In the genomic region with DNA sequence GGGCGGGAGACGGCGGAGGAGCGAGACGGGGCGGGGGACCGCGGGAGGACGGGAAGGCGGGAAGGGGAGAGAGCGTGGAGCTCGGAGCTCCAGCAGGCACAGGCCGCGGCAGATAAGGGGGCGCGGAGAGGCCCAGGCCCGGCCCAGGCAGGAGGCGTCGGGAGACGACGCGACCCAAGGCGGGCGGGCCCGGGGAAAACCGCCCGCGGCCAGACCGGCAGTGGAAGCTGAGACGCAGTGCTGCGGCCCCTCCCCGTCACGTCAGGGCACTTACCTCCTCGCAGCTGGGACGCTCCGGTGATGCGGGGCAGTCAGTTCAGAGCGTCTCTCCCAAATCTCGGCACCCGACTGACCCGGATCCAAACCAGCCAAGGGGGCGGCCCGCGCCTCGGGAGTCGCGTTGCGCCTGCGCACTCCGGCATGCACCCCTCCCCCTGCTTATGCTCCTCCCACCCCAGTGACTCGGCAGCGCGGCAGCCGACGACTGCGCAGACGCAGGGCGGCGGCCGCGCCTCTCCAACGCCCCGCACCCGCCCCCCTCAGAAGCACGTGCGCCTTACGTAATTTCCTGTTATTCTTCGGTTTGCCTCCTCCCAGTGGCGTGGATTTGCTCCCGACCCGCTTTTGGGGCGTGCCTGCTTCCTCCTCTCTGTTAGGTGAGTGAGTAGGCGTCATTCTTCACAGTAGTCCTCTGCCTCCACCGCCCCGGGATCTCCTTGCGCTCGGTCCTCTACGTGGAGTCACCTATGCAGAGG, we compare ENCODE assay signal across 1 cellular context.
TF ChIP-seq lines count a peak whose summit lies in the region.

Gene OSER1 (minus strand): TSS at position 350 of the 755 bp plus-strand sequence. CDS start 3,814 bp downstream, outside the sequence.

TF ChIP-seq in K562, 482 proteins besides CTCF, POLR2A, EP300 and RAD21 (continued from another document and continues in another):
- TF ChIP-seq ZNF324 (CRISPR knock-in tag; IDR thresholded peaks at IDR 0.05) (no peak), PRDM10 (IDR thresholded peaks at IDR 0.05; ENCODE audit: partially characterized antibody) (peak; percentile 6), ESRRA (IDR thresholded peaks at IDR 0.05; ENCODE audit: borderline replicate concordance, low read depth) (0 out of 2 replicates have a peak, but pooled peaks have one; percentile 12), ZNF12 (CRISPR knock-in tag; IDR thresholded peaks at IDR 0.05) (peak; percentile 56; the same call in 1 of the 2 replicates), RBM14 (IDR thresholded peaks at IDR 0.05; ENCODE audit: borderline replicate concordance, insufficient read depth, low read depth, low read length) (no peak), TARDBP (IDR thresholded peaks at IDR 0.05) (peak; percentile 92), ZNF551 (CRISPR knock-in tag; IDR thresholded peaks at IDR 0.05) (no peak), RBM15 (IDR thresholded peaks at IDR 0.05; ENCODE audit: insufficient read depth, low read length) (no peak), CREB3 (tag; conservative IDR thresholded peaks at IDR 0.05; ENCODE audit: low read depth) (no peak), FIP1L1 (IDR thresholded peaks at IDR 0.05; ENCODE audit: low read depth, low read length, poor library complexity, severe bottlenecking) (peak; percentile 70), SRSF7 (optimal IDR thresholded peaks at IDR 0.05; ENCODE audit: low read depth, low read length) (no peak), ZKSCAN1 (IDR thresholded peaks at IDR 0.05; ENCODE audit: low read depth, low read length) (no peak), ZNF644 (tag; IDR thresholded peaks at IDR 0.05; ENCODE audit: low read depth) (no peak), PCBP2 (IDR thresholded peaks at IDR 0.05; ENCODE audit: low read depth, low read length, poor library complexity, severe bottlenecking) (no peak), PTBP1 (IDR thresholded peaks at IDR 0.05; ENCODE audit: low read depth, low read length) (no peak), MTA2 (IDR thresholded peaks at IDR 0.05; ENCODE audit: low read depth) (no peak), NCOA6 (IDR thresholded peaks at IDR 0.05) (no peak), KDM5B (IDR thresholded peaks at IDR 0.05; ENCODE audit: insufficient replicate concordance, low read depth, low read length) (peak; percentile 82), TEAD2 (tag; IDR thresholded peaks at IDR 0.05) (no peak), ZKSCAN3 (CRISPR knock-in tag; IDR thresholded peaks at IDR 0.05) (no peak), TGIF2 (CRISPR knock-in tag; IDR thresholded peaks at IDR 0.05) (no peak), ZNF232 (CRISPR knock-in tag; IDR thresholded peaks at IDR 0.05) (no peak), ETV1 (tag; conservative IDR thresholded peaks at IDR 0.05; ENCODE audit: low read depth) (peak; percentile 71), TOE1 (IDR thresholded peaks at IDR 0.05; ENCODE audit: borderline replicate concordance) (no peak), TOE1 (CRISPR knock-in tag; IDR thresholded peaks at IDR 0.05; ENCODE audit: borderline replicate concordance, low read depth) (no peak; the same call in 1 of the 2 replicates), HDAC2 (IDR thresholded peaks at IDR 0.05) (no peak), BRF2 (IDR thresholded peaks at IDR 0.05; ENCODE audit: borderline replicate concordance, insufficient read depth, insufficient read length) (no peak), MYNN (IDR thresholded peaks at IDR 0.05) (peak; percentile 31; the same call in 1 of the 2 replicates), MYNN (CRISPR knock-in tag; IDR thresholded peaks at IDR 0.05) (no peak), NBN (IDR thresholded peaks at IDR 0.05; ENCODE audit: low read depth) (no peak), NFE2 (IDR thresholded peaks at IDR 0.05; ENCODE audit: low read depth) (peak; percentile 90), NFIC (IDR thresholded peaks at IDR 0.05) (no peak), SAFB2 (IDR thresholded peaks at IDR 0.05; ENCODE audit: borderline replicate concordance, low read depth, low read length, severe bottlenecking) (no peak), NELFE (IDR thresholded peaks at IDR 0.05; ENCODE audit: insufficient read depth, insufficient read length) (no peak), SRSF3 (IDR thresholded peaks at IDR 0.05; ENCODE audit: insufficient read depth, low read length) (no peak)
- TF ChIP-seq, protein P1, sequence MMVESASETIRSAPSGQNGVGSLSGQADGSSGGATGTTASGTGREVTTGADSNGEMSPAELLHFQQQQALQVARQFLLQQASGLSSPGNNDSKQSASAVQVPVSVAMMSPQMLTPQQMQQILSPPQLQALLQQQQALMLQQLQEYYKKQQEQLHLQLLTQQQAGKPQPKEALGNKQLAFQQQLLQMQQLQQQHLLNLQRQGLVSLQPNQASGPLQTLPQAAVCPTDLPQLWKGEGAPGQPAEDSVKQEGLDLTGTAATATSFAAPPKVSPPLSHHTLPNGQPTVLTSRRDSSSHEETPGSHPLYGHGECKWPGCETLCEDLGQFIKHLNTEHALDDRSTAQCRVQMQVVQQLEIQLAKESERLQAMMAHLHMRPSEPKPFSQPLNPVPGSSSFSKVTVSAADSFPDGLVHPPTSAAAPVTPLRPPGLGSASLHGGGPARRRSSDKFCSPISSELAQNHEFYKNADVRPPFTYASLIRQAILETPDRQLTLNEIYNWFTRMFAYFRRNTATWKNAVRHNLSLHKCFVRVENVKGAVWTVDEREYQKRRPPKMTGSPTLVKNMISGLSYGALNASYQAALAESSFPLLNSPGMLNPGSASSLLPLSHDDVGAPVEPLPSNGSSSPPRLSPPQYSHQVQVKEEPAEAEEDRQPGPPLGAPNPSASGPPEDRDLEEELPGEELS (CRISPR knock-in tag; IDR thresholded peaks at IDR 0.05; ENCODE audit: borderline replicate concordance) = no peak
- TF ChIP-seq, protein P2, sequence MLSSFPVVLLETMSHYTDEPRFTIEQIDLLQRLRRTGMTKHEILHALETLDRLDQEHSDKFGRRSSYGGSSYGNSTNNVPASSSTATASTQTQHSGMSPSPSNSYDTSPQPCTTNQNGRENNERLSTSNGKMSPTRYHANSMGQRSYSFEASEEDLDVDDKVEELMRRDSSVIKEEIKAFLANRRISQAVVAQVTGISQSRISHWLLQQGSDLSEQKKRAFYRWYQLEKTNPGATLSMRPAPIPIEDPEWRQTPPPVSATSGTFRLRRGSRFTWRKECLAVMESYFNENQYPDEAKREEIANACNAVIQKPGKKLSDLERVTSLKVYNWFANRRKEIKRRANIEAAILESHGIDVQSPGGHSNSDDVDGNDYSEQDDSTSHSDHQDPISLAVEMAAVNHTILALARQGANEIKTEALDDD (IDR thresholded peaks at IDR 0.05) = no peak
- TF ChIP-seq, protein P3, sequence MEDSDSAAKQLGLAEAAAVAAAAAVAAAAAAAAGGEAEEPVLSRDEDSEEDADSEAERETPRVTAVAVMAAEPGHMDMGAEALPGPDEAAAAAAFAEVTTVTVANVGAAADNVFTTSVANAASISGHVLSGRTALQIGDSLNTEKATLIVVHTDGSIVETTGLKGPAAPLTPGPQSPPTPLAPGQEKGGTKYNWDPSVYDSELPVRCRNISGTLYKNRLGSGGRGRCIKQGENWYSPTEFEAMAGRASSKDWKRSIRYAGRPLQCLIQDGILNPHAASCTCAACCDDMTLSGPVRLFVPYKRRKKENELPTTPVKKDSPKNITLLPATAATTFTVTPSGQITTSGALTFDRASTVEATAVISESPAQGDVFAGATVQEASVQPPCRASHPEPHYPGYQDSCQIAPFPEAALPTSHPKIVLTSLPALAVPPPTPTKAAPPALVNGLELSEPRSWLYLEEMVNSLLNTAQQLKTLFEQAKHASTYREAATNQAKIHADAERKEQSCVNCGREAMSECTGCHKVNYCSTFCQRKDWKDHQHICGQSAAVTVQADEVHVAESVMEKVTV (CRISPR knock-in tag; IDR thresholded peaks at IDR 0.05) = no peak
- TF ChIP-seq, protein P4, sequence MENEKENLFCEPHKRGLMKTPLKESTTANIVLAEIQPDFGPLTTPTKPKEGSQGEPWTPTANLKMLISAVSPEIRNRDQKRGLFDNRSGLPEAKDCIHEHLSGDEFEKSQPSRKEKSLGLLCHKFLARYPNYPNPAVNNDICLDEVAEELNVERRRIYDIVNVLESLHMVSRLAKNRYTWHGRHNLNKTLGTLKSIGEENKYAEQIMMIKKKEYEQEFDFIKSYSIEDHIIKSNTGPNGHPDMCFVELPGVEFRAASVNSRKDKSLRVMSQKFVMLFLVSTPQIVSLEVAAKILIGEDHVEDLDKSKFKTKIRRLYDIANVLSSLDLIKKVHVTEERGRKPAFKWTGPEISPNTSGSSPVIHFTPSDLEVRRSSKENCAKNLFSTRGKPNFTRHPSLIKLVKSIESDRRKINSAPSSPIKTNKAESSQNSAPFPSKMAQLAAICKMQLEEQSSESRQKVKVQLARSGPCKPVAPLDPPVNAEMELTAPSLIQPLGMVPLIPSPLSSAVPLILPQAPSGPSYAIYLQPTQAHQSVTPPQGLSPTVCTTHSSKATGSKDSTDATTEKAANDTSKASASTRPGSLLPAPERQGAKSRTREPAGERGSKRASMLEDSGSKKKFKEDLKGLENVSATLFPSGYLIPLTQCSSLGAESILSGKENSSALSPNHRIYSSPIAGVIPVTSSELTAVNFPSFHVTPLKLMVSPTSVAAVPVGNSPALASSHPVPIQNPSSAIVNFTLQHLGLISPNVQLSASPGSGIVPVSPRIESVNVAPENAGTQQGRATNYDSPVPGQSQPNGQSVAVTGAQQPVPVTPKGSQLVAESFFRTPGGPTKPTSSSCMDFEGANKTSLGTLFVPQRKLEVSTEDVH (IDR thresholded peaks at IDR 0.05; ENCODE audit: low read depth, partially characterized antibody) = no peak
- TF ChIP-seq, protein P5, sequence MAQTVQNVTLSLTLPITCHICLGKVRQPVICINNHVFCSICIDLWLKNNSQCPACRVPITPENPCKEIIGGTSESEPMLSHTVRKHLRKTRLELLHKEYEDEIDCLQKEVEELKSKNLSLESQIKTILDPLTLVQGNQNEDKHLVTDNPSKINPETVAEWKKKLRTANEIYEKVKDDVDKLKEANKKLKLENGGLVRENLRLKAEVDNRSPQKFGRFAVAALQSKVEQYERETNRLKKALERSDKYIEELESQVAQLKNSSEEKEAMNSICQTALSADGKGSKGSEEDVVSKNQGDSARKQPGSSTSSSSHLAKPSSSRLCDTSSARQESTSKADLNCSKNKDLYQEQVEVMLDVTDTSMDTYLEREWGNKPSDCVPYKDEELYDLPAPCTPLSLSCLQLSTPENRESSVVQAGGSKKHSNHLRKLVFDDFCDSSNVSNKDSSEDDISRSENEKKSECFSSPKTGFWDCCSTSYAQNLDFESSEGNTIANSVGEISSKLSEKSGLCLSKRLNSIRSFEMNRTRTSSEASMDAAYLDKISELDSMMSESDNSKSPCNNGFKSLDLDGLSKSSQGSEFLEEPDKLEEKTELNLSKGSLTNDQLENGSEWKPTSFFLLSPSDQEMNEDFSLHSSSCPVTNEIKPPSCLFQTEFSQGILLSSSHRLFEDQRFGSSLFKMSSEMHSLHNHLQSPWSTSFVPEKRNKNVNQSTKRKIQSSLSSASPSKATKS (CRISPR knock-in tag; IDR thresholded peaks at IDR 0.05) = no peak
- TF ChIP-seq, protein P6, sequence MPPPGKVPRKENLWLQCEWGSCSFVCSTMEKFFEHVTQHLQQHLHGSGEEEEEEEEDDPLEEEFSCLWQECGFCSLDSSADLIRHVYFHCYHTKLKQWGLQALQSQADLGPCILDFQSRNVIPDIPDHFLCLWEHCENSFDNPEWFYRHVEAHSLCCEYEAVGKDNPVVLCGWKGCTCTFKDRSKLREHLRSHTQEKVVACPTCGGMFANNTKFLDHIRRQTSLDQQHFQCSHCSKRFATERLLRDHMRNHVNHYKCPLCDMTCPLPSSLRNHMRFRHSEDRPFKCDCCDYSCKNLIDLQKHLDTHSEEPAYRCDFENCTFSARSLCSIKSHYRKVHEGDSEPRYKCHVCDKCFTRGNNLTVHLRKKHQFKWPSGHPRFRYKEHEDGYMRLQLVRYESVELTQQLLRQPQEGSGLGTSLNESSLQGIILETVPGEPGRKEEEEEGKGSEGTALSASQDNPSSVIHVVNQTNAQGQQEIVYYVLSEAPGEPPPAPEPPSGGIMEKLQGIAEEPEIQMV (tag; conservative IDR thresholded peaks at IDR 0.05; ENCODE audit: low read depth) = no peak
